In genomic region chr20:33685328-33686007, GRCh38 we compare ENCODE assay signal across 1 cellular context.
TF ChIP-seq lines count a peak whose summit lies in the region.

No MANE protein-coding gene starts in this region.

TF ChIP-seq in HepG2, 621 proteins besides CTCF, POLR2A, EP300 and RAD21 (continued from another document):
- TF ChIP-seq ZBTB8A (CRISPR knock-in tag; IDR thresholded peaks at IDR 0.05; ENCODE audit: borderline replicate concordance, low read depth): no peak
